8 cellular contexts compared by ENCODE assay signal in the genomic region with DNA sequence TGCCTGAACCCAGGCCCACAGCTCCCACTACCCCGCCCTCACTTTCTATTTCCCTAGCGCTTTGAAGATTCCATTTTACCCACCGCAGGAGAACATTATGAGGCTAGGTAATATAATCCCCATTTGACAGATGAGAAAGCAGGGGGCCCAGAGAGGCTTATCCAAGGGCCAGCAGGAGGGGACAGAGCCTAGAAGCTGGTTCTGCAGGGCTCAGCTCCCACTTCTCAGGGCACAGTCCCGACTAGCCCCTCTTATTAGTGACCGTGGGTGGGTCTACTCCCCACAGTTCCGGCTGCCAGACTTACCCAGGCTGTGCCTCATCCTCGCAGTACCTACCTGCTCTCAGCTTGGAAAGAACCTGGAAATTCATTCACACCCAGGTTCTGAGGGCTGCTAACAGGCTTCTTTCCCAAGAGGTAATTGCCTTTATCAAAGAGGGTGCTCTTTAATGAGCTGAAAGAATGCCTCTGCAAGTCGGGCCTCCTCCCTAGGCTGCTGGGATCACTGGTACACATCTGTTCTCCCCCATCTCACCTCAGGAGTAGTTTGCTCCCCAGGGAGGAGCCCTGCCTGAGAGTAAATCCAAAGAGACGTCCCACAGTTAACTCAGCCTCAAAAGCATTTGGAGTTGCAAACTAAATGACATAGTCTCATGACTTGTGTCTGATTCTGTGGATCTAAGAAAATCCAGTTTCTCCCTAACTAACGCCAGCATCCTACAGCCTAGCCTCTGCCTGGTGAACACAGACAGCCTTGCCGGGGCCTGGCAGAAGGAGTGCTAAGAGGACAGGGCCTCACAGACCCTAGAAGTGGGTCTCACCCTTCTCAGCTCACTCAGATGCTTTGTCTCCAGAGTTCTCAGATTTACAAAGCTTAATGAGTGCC.
DNase-seq lines count a peak whose midpoint lies in the region; ATAC-seq and TF ChIP-seq lines count a peak whose summit lies in the region.

No MANE protein-coding gene starts in this region.

- peaks cover 48 to 61% (median 55%) of the 10 kb centered on the region in 3 donors for H3K4me1 Mint-ChIP-seq in CD8-positive, alpha-beta memory T cell

- H3K36me3 Mint-ChIP-seq in CD8-positive, alpha-beta memory T cell: no peaks in the 10 kb centered on the region

- peak overlapping the region; percentile 51 for H3K27ac ChIP-seq in CD8-positive, alpha-beta memory T cell (ENCODE audit: low read depth, low read length)
- H3K27ac ChIP-seq in WERI-Rb-1: peak overlapping the region; percentile 59
- H3K27ac ChIP-seq in smooth muscle cell (ENCODE audit: low read depth): peak overlapping the region; percentile 92

- DNase-seq in CD8-positive, alpha-beta memory T cell: peak in 2 of 5 donors; percentile 6 to 35
- DNase-seq in WERI-Rb-1 (peak; percentile 37), fibroblast of villous mesenchyme (ENCODE audit: low read depth) (peak; percentile 69), smooth muscle cell (lab: John Stamatoyannopoulos, UW; ENCODE audit: unreplicated experiment) (no peak), hypothalamus (lab: John Stamatoyannopoulos, UW) (no peak), DMS153 (lab: John Stamatoyannopoulos, UW) (no peak)

- H2AFZ ChIP-seq in smooth muscle cell (ENCODE audit: low read depth): no peak overlapping the region

- peak overlapping the region; percentile 52 for H3K4me2 ChIP-seq in smooth muscle cell

- no peaks in the 10 kb centered on the region for H4K20me1 ChIP-seq in smooth muscle cell (ENCODE audit: low read depth)

- peak overlapping the region; percentile 88 to 98 (median 94) for H3K27ac Mint-ChIP-seq in CD8-positive, alpha-beta memory T cell

- H3F3A ChIP-seq in smooth muscle cell (ENCODE audit: low read depth): peaks cover 46% of the 10 kb centered on the region

- H3K9me3 Mint-ChIP-seq in CD8-positive, alpha-beta memory T cell: peaks cover 0 to 2% (median 0%) of the 10 kb centered on the region in 5 donors

- H3K79me2 ChIP-seq in smooth muscle cell (ENCODE audit: low read depth): peaks cover 2% of the 10 kb centered on the region

- ATAC-seq in GM19438 (IDR thresholded peaks at IDR 0.05; ENCODE audit: low read depth, unreplicated experiment) (peak; percentile 47), HG03439 (IDR thresholded peaks at IDR 0.05; ENCODE audit: unreplicated experiment) (peak; percentile 38)

- H3K27me3 Mint-ChIP-seq in CD8-positive, alpha-beta memory T cell: peaks cover 0 to 1% of the 10 kb centered on the region in 2 donors

- TF ChIP-seq CTCF in WERI-Rb-1 (IDR thresholded peaks at IDR 0.05; ENCODE audit: low read depth, low read length) (no peak), fibroblast of villous mesenchyme (IDR thresholded peaks at IDR 0.05; ENCODE audit: insufficient read depth, low read depth, low read length) (no peak), smooth muscle cell (IDR thresholded peaks at IDR 0.05; ENCODE audit: borderline replicate concordance, insufficient read depth, poor library complexity, severe bottlenecking) (no peak)

- H3K9me3 ChIP-seq in CD8-positive, alpha-beta memory T cell (ENCODE audit: low read length): no peaks in the 10 kb centered on the region
- H3K9me3 ChIP-seq in WERI-Rb-1 (ENCODE audit: severe bottlenecking) (peaks cover 2% of the 10 kb centered on the region), smooth muscle cell (replicated peaks; ENCODE audit: low read depth) (no peaks in the 10 kb centered on the region)

- peak overlapping the region; percentile 4 to 88 (median 63) for H3K4me3 Mint-ChIP-seq in CD8-positive, alpha-beta memory T cell

- no peaks in the 10 kb centered on the region for H3K27me3 ChIP-seq in CD8-positive, alpha-beta memory T cell (ENCODE audit: insufficient read depth, low read length, poor library complexity, severe bottlenecking)
- H3K27me3 ChIP-seq in WERI-Rb-1 (ENCODE audit: insufficient read depth, low read depth, severe bottlenecking) (no peaks in the 10 kb centered on the region), smooth muscle cell (ENCODE audit: low read depth) (no peaks in the 10 kb centered on the region)

- POLR2A ChIA-PET in CD8-positive, alpha-beta memory T cell (lab: Charles Lee): interaction anchor here (1.0 kb wide), 1 partner anchor 117 kb away, joined by 5 read pairs; no protein-coding TSS in a partner anchor

- H3K4me1 ChIP-seq in CD8-positive, alpha-beta memory T cell (ENCODE audit: insufficient read depth, low read length): peaks cover 24% of the 10 kb centered on the region
- H3K4me1 ChIP-seq in smooth muscle cell (ENCODE audit: low read depth): peaks cover 32% of the 10 kb centered on the region

- CTCF ChIA-PET in CD8-positive, alpha-beta memory T cell (lab: Charles Lee): interaction anchor here (0.9 to 2.4 kb wide), 3 partner anchors 25 to 131 kb away, joined by 3 to 12 read pairs (median 8); no protein-coding TSS in a partner anchor

- peak overlapping the region; percentile 27 for H3K4me3 ChIP-seq in CD8-positive, alpha-beta memory T cell (ENCODE audit: low read length)
- H3K4me3 ChIP-seq in WERI-Rb-1 (ENCODE audit: low read depth, low read length) (no peak overlapping the region), fibroblast of villous mesenchyme (ENCODE audit: low read depth, low read length) (no peak overlapping the region), smooth muscle cell (no peak overlapping the region)

- peak overlapping the region; percentile 74 for H3K9ac ChIP-seq in smooth muscle cell (ENCODE audit: low read depth)

- WGBS in smooth muscle cell (ENCODE audit: low lambda C conversion rate): 42% methylated on average over 11 of the region's 11 CpGs

- H3K36me3 ChIP-seq in CD8-positive, alpha-beta memory T cell (ENCODE audit: insufficient read depth, low read length): no peaks in the 10 kb centered on the region
- H3K36me3 ChIP-seq in WERI-Rb-1 (no peaks in the 10 kb centered on the region), smooth muscle cell (ENCODE audit: low read depth) (no peaks in the 10 kb centered on the region)

Comparison
In these comparisons a context has a peak if more than half of its experiments do, and no peak if none do; other contexts are left out.
1. DNase-seq: peak in WERI-Rb-1 (single experiment) and fibroblast of villous mesenchyme (single experiment); none in smooth muscle cell (single experiment), hypothalamus (0 of 51) and DMS153 (single experiment).
2. Peak in every context shown above with its lines, with median percentiles within 50 percentile points of each other: H3K27ac ChIP-seq.